In the genomic region with DNA sequence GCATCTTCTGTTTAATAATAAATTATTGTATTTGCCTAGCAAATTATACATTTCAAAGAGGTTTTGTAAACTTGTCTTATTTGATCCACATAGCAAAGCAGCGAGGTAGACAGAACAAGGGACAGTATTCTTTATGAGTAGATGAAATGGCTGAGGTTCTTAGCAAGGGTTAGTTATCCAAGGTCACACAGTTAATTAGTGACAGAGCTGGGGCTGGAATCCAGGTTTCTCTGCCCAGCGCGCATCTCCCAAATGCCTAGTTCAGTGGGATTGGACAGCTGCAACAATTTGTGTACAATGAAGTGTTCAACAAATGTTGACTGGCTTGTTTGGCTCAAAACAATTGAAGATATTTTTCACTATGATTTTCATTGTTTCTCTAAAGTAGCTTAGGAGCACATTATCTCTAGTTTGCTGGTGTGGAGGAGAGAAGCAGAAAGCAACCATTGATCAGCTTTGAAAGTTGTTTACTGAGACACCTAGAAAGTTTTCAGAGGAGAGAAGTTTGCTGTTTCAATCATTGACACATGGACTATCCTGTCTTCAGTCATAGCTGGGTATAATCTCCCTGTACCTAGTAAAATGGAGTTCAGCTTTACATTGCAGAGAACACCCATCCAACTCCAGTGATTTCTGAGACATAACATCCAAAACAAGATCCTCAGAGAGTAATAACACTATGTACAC, we compare ENCODE assay signal across 22 cellular contexts.
A peak's percentile ranks its signal among the peaks of the same experiment; 100 is the strongest.
DNase-seq lines count a peak whose midpoint lies in the region; ATAC-seq and TF ChIP-seq lines count a peak whose summit lies in the region.
"Had no signal": no experiment of that assay in that cellular context is flagged by ENCODE, and none has a peak within 500 bp of the region (broad histone marks: within the 10 kb centered on the region; RNA-seq: fewer than 3 reads in every experiment).

No MANE protein-coding gene starts in this region.

- peak overlapping the region; percentile 33 for H3K4me3 Mint-ChIP-seq in progenitor cell of endocrine pancreas (ENCODE audit: low read depth)
- H3K4me3 Mint-ChIP-seq: CD8-positive, alpha-beta T cell; T-cell had no signal

- H3K27me3 ChIP-seq in left ventricle myocardium inferior (ENCODE audit: low read depth): no peaks in the 10 kb centered on the region
- H3K27me3 ChIP-seq: MG63 had no signal

- H3K9me3 Mint-ChIP-seq in progenitor cell of endocrine pancreas (ENCODE audit: low read depth): no peaks in the 10 kb centered on the region
- H3K9me3 Mint-ChIP-seq: CD8-positive, alpha-beta T cell; T-cell had no signal

- intact Hi-C loops in left ventricle myocardium inferior (cut with micrococcal nuclease): no loop called here

- no peaks in the 10 kb centered on the region for H3K9me3 ChIP-seq in left ventricle myocardium inferior (replicated peaks)
- H3K9me3 ChIP-seq: A549, Caco-2, MG63 had no signal

- no peaks in the 10 kb centered on the region for H3K36me3 ChIP-seq in left ventricle myocardium inferior
- H3K36me3 ChIP-seq: MG63 had no signal

- no peaks in the 10 kb centered on the region for H3K36me3 Mint-ChIP-seq in progenitor cell of endocrine pancreas (ENCODE audit: insufficient read depth)
- H3K36me3 Mint-ChIP-seq: CD8-positive, alpha-beta T cell; T-cell had no signal

- DNase-seq in HuH-7 (ENCODE audit: low spot score) (peak; percentile 12), NCI-H69 (lab: John Stamatoyannopoulos, UW) (peak; percentile 28), left lobe of liver (ENCODE audit: low spot score) (peak; percentile 62), progenitor cell of endocrine pancreas (ENCODE audit: low spot score, unreplicated experiment) (no peak), NCI-H345 treated with DMSO at 0.1 percent for 48 hours (lab: John Stamatoyannopoulos, UW; ENCODE audit: unreplicated experiment) (no peak), left ventricle myocardium inferior (no peak), midbrain (lab: John Stamatoyannopoulos, UW) (no peak)
- DNase-seq: C1 segment of cervical spinal cord; Caco-2; CD8-positive, alpha-beta T cell; EL; GF-D8; KBM-7; MG63; NCI-H2029 treated with DMSO at 0.1 percent for 48 hours; NCI-H748 treated with DMSO at 0.1 percent for 48 hours; NK-92 treated with Interleukin-12 subunit alpha and Interleukin-12 subunit beta, amount 100 ng/mL, for 24 hours; PC-3; Right ventricle myocardium superior; T-cell had no signal

- H3K27ac Mint-ChIP-seq in progenitor cell of endocrine pancreas: peak overlapping the region; percentile 43
- H3K27ac Mint-ChIP-seq: CD8-positive, alpha-beta T cell; T-cell had no signal

- no peak overlapping the region for H3K4me3 ChIP-seq in left ventricle myocardium inferior
- H3K4me3 ChIP-seq: A549, MG63 had no signal

- H3K27ac ChIP-seq in left ventricle myocardium inferior (replicated peaks): no peak overlapping the region
- H3K27ac ChIP-seq: A549 had no signal

- H3K4me1 ChIP-seq in left ventricle myocardium inferior: no peaks in the 10 kb centered on the region
- H3K4me1 ChIP-seq: A549, Caco-2 had no signal

- H3K27me3 Mint-ChIP-seq in progenitor cell of endocrine pancreas: no peaks in the 10 kb centered on the region
- H3K27me3 Mint-ChIP-seq: T-cell had no signal

- no peak for TF ChIP-seq CTCF in progenitor cell of endocrine pancreas (IDR thresholded peaks at IDR 0.05; ENCODE audit: unreplicated experiment)
- no peak for TF ChIP-seq CTCF in left ventricle myocardium inferior (IDR thresholded peaks at IDR 0.05; ENCODE audit: borderline replicate concordance)

- peak; percentile 99 for ATAC-seq in left lobe of liver
- ATAC-seq in HG02571 (IDR thresholded peaks at IDR 0.05; ENCODE audit: unreplicated experiment): no peak
- ATAC-seq: A549; CD8-positive, alpha-beta T cell; PC-3; T-cell had no signal

- peaks cover 12% of the 10 kb centered on the region for H3K4me1 Mint-ChIP-seq in progenitor cell of endocrine pancreas (ENCODE audit: low read depth)
- H3K4me1 Mint-ChIP-seq: T-cell had no signal

Comparison
In these comparisons a context has a peak if more than half of its experiments do, and no peak if none do; other contexts are left out.
1. DNase-seq: peak in HuH-7 (single experiment), NCI-H69 (single experiment) and left lobe of liver (single experiment); none in progenitor cell of endocrine pancreas (single experiment), NCI-H345 treated with DMSO at 0.1 percent for 48 hours (single experiment), left ventricle myocardium inferior (single experiment) and midbrain (single experiment).